Comparison of ENCODE assay signal across 1 cellular context in the genomic region with DNA sequence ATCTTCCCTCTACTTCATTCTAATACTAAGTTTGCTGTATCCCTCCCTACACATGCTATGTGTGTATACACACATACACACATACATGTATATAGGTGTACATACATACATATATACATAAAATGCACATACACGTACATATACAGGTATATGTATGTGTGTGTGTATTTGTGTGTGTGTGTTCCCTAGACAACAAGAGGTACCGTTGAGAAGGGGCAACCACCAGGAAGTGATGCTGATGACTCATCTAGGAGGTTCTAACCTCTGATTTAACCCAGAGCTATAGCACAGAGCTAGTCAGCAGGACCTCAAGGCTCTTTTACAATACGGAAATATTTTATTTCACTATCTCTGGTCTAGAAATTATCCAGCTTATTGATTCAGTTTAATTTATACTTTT.
TF ChIP-seq lines count a peak whose summit lies in the region.

No MANE protein-coding gene starts in this region.

TF ChIP-seq in GM12878, 131 proteins besides CTCF, POLR2A, EP300 and RAD21 (continued from another document):
- TF ChIP-seq SMAD1 (IDR thresholded peaks at IDR 0.05; ENCODE audit: low read depth, partially characterized antibody) (no peak), TAF1 (IDR thresholded peaks at IDR 0.05; ENCODE audit: borderline replicate concordance, low read depth, low read length) (no peak)
